ENCODE assay signal across 26 cellular contexts in genomic region chr9:81849631-81850259, GRCh38.
A peak's percentile ranks its signal among the peaks of the same experiment; 100 is the strongest.
DNase-seq lines count a peak whose midpoint lies in the region; ATAC-seq and TF ChIP-seq lines count a peak whose summit lies in the region.
"Had no signal": no experiment of that assay in that cellular context is flagged by ENCODE, and none has a peak within 500 bp of the region (broad histone marks: within the 10 kb centered on the region; RNA-seq: fewer than 3 reads in every experiment).

No MANE protein-coding gene starts in this region.

- ATAC-seq in HG02884 (IDR thresholded peaks at IDR 0.05; ENCODE audit: unreplicated experiment) = no peak
- ATAC-seq: activated CD4-positive, alpha-beta T cell treated with anti-CD3 and anti-CD28 coated beads for 36 hours; activated CD8-positive, alpha-beta T cell treated with anti-CD3 and anti-CD28 coated beads, Interleukin-2, amount 10 ng/mL, durations not matched to agents 7 days and 5 days; left lobe of liver; natural killer cell; Right ventricle myocardium inferior; stimulated activated naive CD8-positive, alpha-beta T cell treated with anti-CD3 and anti-CD28 coated beads, Interleukin-15, Interleukin-2, amounts not matched to agents 100 U/mL and 50 U/mL, for 24 hours had no signal

- H3K4me3 ChIP-seq in choroid plexus epithelial cell (ENCODE audit: low read depth, low read length) = no peak overlapping the region
- H3K4me3 ChIP-seq: dorsolateral prefrontal cortex, testis, uterus had no signal

- no peak for TF ChIP-seq CTCF in choroid plexus epithelial cell (conservative IDR thresholded peaks at IDR 0.05; ENCODE audit: low read depth, low read length)

- DNase-seq in A172 (ENCODE audit: low spot score) = peak; percentile 89
- DNase-seq in LoVo (ENCODE audit: low spot score) = peak; percentile 36
- DNase-seq in choroid plexus epithelial cell (ENCODE audit: low read depth) = peak; percentile 34
- peak; percentile 63 for DNase-seq in kidney tubule cell (ENCODE audit: low spot score)
- no peak for DNase-seq in stimulated activated CD8-positive, alpha-beta memory T cell treated with anti-CD3 and anti-CD28 coated beads, Interleukin-4, amount 100 ng/mL, for 48 hours
- DNase-seq in DMS 273 (lab: John Stamatoyannopoulos, UW; ENCODE audit: unreplicated experiment) = no peak
- DNase-seq in NCI-H2227 treated with DMSO at 0.1 percent for 48 hours (lab: John Stamatoyannopoulos, UW) = no peak
- DNase-seq: 8988T; activated CD4-positive, alpha-beta T cell treated with anti-CD3 and anti-CD28 coated beads for 36 hours; activated CD8-positive, alpha-beta T cell treated with anti-CD3 and anti-CD28 coated beads, Interleukin-2, amount 10 ng/mL, durations not matched to agents 7 days and 5 days; aorta; CD4-positive, alpha-beta T cell; central memory CD4-positive, alpha-beta T cell; dorsolateral prefrontal cortex; glutamatergic neuron; H7; natural killer cell; NCI-H1436 treated with DMSO at 0.1 percent for 48 hours; NCI-H2107; occipital lobe; stimulated activated naive CD8-positive, alpha-beta T cell treated with anti-CD3 and anti-CD28 coated beads, Interleukin-15, Interleukin-2, amounts not matched to agents 100 U/mL and 50 U/mL, for 24 hours; testis; uterus had no signal

Comparison
In these comparisons a context has a peak if more than half of its experiments do, and no peak if none do; other contexts are left out.
1. DNase-seq: peak in A172 (single experiment), LoVo (single experiment), choroid plexus epithelial cell (single experiment) and kidney tubule cell (single experiment); none in stimulated activated CD8-positive, alpha-beta memory T cell treated with anti-CD3 and anti-CD28 coated beads, Interleukin-4, amount 100 ng/mL, for 48 hours (single experiment), DMS 273 (single experiment) and NCI-H2227 treated with DMSO at 0.1 percent for 48 hours (single experiment).